8 cellular contexts compared by ENCODE assay signal in genomic region chr7:36967387-36967786, GRCh38.
DNase-seq lines count a peak whose midpoint lies in the region; ATAC-seq and TF ChIP-seq lines count a peak whose summit lies in the region.

No MANE protein-coding gene starts in this region.

- peaks cover 0 to 42% of the 10 kb centered on the region in 2 donors for H3K4me1 ChIP-seq in left lung

- no peak overlapping the region for H3K4me3 ChIP-seq in left lung

- peak overlapping the region; percentile 15 for H3K27ac Mint-ChIP-seq in chondrocyte (ENCODE audit: unreplicated experiment)
- peak overlapping the region in 2 of 10 donors; percentile 58 to 75 for H3K27ac Mint-ChIP-seq in naive thymus-derived CD8-positive, alpha-beta T cell

- intact Hi-C loops in left lung (cut with DNase I) = loop anchor here (10.0 kb wide), 2 partner anchors 217 to 227 kb away; no protein-coding TSS in a partner anchor

- no peaks in the 10 kb centered on the region for H3K36me3 Mint-ChIP-seq in chondrocyte (ENCODE audit: low read depth)
- H3K36me3 Mint-ChIP-seq in naive thymus-derived CD8-positive, alpha-beta T cell = peaks cover 12 to 26% (median 20%) of the 10 kb centered on the region in 3 donors

- H3K27me3 Mint-ChIP-seq in chondrocyte (ENCODE audit: low read depth) = no peaks in the 10 kb centered on the region
- no peaks in the 10 kb centered on the region for H3K27me3 Mint-ChIP-seq in naive thymus-derived CD8-positive, alpha-beta T cell

- H3K27me3 ChIP-seq in left lung = no peaks in the 10 kb centered on the region

- POLR2A ChIA-PET in naive thymus-derived CD8-positive, alpha-beta T cell (lab: Charles Lee) = no interaction called here

- DNase-seq in AG09319 (ENCODE audit: extremely low read depth, low read depth) (peak; percentile 22), NCI-H774 (lab: John Stamatoyannopoulos, UW) (peak; percentile 78), chondrocyte (ENCODE audit: low spot score) (no peak), left lung (peak in 1 of 2 donors; percentile 55), ureter (ENCODE audit: low spot score) (peak; percentile 60), middle frontal gyrus (ENCODE audit: extremely low spot score, low spot score) (no peak)
- no peak for DNase-seq in naive thymus-derived CD8-positive, alpha-beta T cell

- no peak overlapping the region for H3K4me3 Mint-ChIP-seq in chondrocyte (ENCODE audit: unreplicated experiment)
- H3K4me3 Mint-ChIP-seq in naive thymus-derived CD8-positive, alpha-beta T cell = peak overlapping the region in 1 of 10 donors; percentile 49

- TF ChIP-seq CTCF in AG09319 (IDR thresholded peaks at IDR 0.05; ENCODE audit: low read depth, low read length) = peak; percentile 85
- peak; percentile 91 for TF ChIP-seq CTCF in chondrocyte (IDR thresholded peaks at IDR 0.05)
- peak; percentile 76 to 82 for TF ChIP-seq CTCF in left lung (IDR thresholded peaks at IDR 0.05)

- ATAC-seq in GM19438 (IDR thresholded peaks at IDR 0.05; ENCODE audit: low read depth, unreplicated experiment) = peak; percentile 60
- ATAC-seq in left lung = peak; percentile 94
- no peak for ATAC-seq in naive thymus-derived CD8-positive, alpha-beta T cell

- H3K9me3 Mint-ChIP-seq in chondrocyte (ENCODE audit: low read depth) = no peaks in the 10 kb centered on the region
- peaks cover 0 to 19% (median 5%) of the 10 kb centered on the region in 9 donors for H3K9me3 Mint-ChIP-seq in naive thymus-derived CD8-positive, alpha-beta T cell

- no peaks in the 10 kb centered on the region for H3K36me3 ChIP-seq in left lung

- H3K4me1 Mint-ChIP-seq in chondrocyte (ENCODE audit: low read depth) = peaks cover 12% of the 10 kb centered on the region
- peaks cover 28 to 44% (median 43%) of the 10 kb centered on the region in 4 donors for H3K4me1 Mint-ChIP-seq in naive thymus-derived CD8-positive, alpha-beta T cell

- no peak overlapping the region for H3K27ac ChIP-seq in left lung

- H3K9me3 ChIP-seq in left lung = no peaks in the 10 kb centered on the region

Comparison
In these comparisons a context has a peak if more than half of its experiments do, and no peak if none do; other contexts are left out.
1. DNase-seq: peak in AG09319 (single experiment), NCI-H774 (single experiment) and ureter (single experiment); none in chondrocyte (single experiment), naive thymus-derived CD8-positive, alpha-beta T cell (0 of 10) and middle frontal gyrus (single experiment).
2. ATAC-seq: peak in GM19438 (single experiment) and left lung (single experiment); none in naive thymus-derived CD8-positive, alpha-beta T cell (0 of 2).
3. Peak in every context shown above with its lines, with median percentiles within 50 percentile points of each other: CTCF ChIP-seq.